24 cellular contexts compared by ENCODE assay signal in the genomic region with DNA sequence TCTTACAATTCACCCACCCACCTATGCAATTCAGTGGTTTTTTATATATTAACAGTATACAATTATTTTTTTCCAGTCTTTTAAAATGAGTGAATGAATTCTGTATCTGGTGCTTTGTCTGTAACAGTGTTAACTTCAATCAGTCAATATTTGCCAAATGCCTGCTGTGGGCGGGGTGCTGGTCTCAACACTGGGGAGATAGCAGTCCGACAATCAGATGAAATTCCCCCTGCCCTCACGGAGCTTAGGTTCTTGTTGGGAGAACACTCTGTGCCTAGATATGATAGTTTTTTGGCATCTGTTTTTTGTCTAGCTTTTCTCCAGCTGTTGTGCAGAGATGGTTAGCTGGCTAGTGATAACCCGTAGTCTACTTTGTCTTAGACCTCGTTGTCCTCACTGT.
"Had no signal": no experiment of that assay in that cellular context is flagged by ENCODE, and none has a peak within 500 bp of the region (broad histone marks: within the 10 kb centered on the region; RNA-seq: fewer than 3 reads in every experiment).

No MANE protein-coding gene starts in this region.

- H3K36me3 Mint-ChIP-seq: activated naive CD4-positive, alpha-beta T cell treated with anti-CD3 and anti-CD28 coated beads, Interleukin-2, amount 50 U/mL, for 72 hours; WTC11 had no signal

- H3K27ac Mint-ChIP-seq: activated T-cell treated with anti-CD3 and anti-CD28 coated beads, Interleukin-2, amount 50 U/mL, for 24 hours; activated T-helper 17 cell treated with anti-CD3 and anti-CD28 coated beads, Interleukin-2, amount 50 U/mL, for 72 hours; memory B cell; progenitor cell of endocrine pancreas; T-helper 1 cell treated with Interleukin-12 subunit alpha and Interleukin-12 subunit beta and Interleukin-4 antibody, amounts not matched to agents 30 μg/mL and 1 μg/mL, for 36 hours; WTC11 had no signal

- H3K9me3 Mint-ChIP-seq: activated naive CD4-positive, alpha-beta T cell treated with anti-CD3 and anti-CD28 coated beads, Interleukin-2, amount 50 U/mL, for 72 hours; activated T-cell treated with anti-CD3 and anti-CD28 coated beads, Interleukin-2, amount 50 U/mL, for 24 hours; activated T-helper 17 cell treated with anti-CD3 and anti-CD28 coated beads, Interleukin-2, amount 50 U/mL, for 72 hours; memory B cell; neural crest cell; T-helper 1 cell treated with Interleukin-12 subunit alpha and Interleukin-12 subunit beta and Interleukin-4 antibody, amounts not matched to agents 30 μg/mL and 1 μg/mL, for 36 hours; WTC11 had no signal

- H3K27ac ChIP-seq: adrenal gland, ascending aorta, brain microvascular endothelial cell, tibial artery had no signal

- H3K9me3 ChIP-seq: adrenal gland, ascending aorta, mucosa of descending colon, spleen, tibial artery had no signal

- H3K4me3 ChIP-seq: adrenal gland, ascending aorta, mucosa of descending colon, spleen, tibial artery had no signal

- H3K27me3 Mint-ChIP-seq: activated T-cell treated with anti-CD3 and anti-CD28 coated beads, Interleukin-2, amount 50 U/mL, for 24 hours; activated T-helper 17 cell treated with anti-CD3 and anti-CD28 coated beads, Interleukin-2, amount 50 U/mL, for 72 hours; memory B cell; naive B cell; progenitor cell of endocrine pancreas had no signal

- H3K36me3 ChIP-seq: adrenal gland, ascending aorta, brain microvascular endothelial cell, spleen, tibial artery had no signal

- ATAC-seq: activated naive CD4-positive, alpha-beta T cell treated with anti-CD3 and anti-CD28 coated beads, Interleukin-2, amount 50 U/mL, for 72 hours; activated T-helper 17 cell treated with anti-CD3 and anti-CD28 coated beads, Interleukin-2, amount 50 U/mL, for 72 hours; WTC11 had no signal

- H3K27me3 ChIP-seq: adrenal gland, ascending aorta, brain microvascular endothelial cell, spleen, tibial artery had no signal

- H3K4me1 ChIP-seq: adrenal gland, ascending aorta, tibial artery had no signal

- DNase-seq: activated CD8-positive, alpha-beta memory T cell treated with anti-CD3 and anti-CD28 coated beads, Interleukin-2, amount 50 U/mL, for 4 hours; activated T-cell treated with anti-CD3 and anti-CD28 coated beads, Interleukin-2, amount 50 U/mL, for 24 hours; brain microvascular endothelial cell; central memory CD4-positive, alpha-beta T cell; dermis blood vessel endothelial cell; effector CD8-positive, alpha-beta T cell; erythroblast; foreskin melanocyte; naive B cell; spleen; stimulated activated CD4-positive, alpha-beta T cell treated with anti-CD3 and anti-CD28 coated beads, Interleukin-4, amount 100 ng/mL, for 24 hours; stimulated activated naive CD4-positive, alpha-beta T cell treated with Interleukin-2 at 50 U/mL for 16 hours; T1000; tibial artery had no signal

- H3K4me1 Mint-ChIP-seq: activated T-helper 17 cell treated with anti-CD3 and anti-CD28 coated beads, Interleukin-2, amount 50 U/mL, for 72 hours; neural crest cell had no signal

- H3K4me3 Mint-ChIP-seq: activated T-cell treated with anti-CD3 and anti-CD28 coated beads, Interleukin-2, amount 50 U/mL, for 24 hours; activated T-helper 17 cell treated with anti-CD3 and anti-CD28 coated beads, Interleukin-2, amount 50 U/mL, for 72 hours; memory B cell; naive B cell; neural crest cell; T-helper 1 cell treated with Interleukin-12 subunit alpha and Interleukin-12 subunit beta and Interleukin-4 antibody, amounts not matched to agents 30 μg/mL and 1 μg/mL, for 36 hours; WTC11 had no signal
